In genomic region chr5:156693113-156693512, GRCh38 we compare ENCODE assay signal across 17 cellular contexts.
"Had no signal": no experiment of that assay in that cellular context is flagged by ENCODE, and none has a peak within 500 bp of the region (broad histone marks: within the 10 kb centered on the region; RNA-seq: fewer than 3 reads in every experiment).

No MANE protein-coding gene starts in this region.

- H3K9me3 ChIP-seq: colonic mucosa, left lung, lower lobe of right lung, testis, transverse colon had no signal

- H3K4me3 ChIP-seq: colonic mucosa, left lung, lower lobe of right lung, testis, transverse colon had no signal

- H3K36me3 ChIP-seq: colonic mucosa, left lung, lower lobe of right lung, transverse colon had no signal

- DNase-seq: colonic mucosa; dermis blood vessel endothelial cell; erythroblast; foreskin keratinocyte; head of caudate nucleus; hypothalamus; islet precursor cell; left lung; lower lobe of right lung; natural killer cell; right cardiac atrium; stimulated activated CD4-positive, alpha-beta T cell treated with anti-CD3 and anti-CD28 coated beads, Interleukin-4, amount 100 ng/mL, for 4 hours; stimulated activated naive B cell treated with anti-CD40 and anti-IgM and Interleukin-4, amounts not matched to agents 10 μg/mL and 1 μg/mL and 100 μg/mL, for 72 hours; stimulated activated naive CD8-positive, alpha-beta T cell treated with anti-CD3 and anti-CD28 coated beads, Interleukin-15, amount 100 ng/mL, for 72 hours; testis; transverse colon had no signal

- FAIRE-seq: endothelial cell of umbilical vein had no signal

- H3K27ac ChIP-seq: colonic mucosa, foreskin keratinocyte, left lung, lower lobe of right lung, testis, transverse colon had no signal

- ATAC-seq: foreskin keratinocyte; left lung; lower lobe of right lung; natural killer cell; right cardiac atrium; stimulated activated naive B cell treated with anti-CD40 and anti-IgM and Interleukin-4, amounts not matched to agents 10 μg/mL and 1 μg/mL and 100 μg/mL, for 72 hours; stimulated activated naive CD8-positive, alpha-beta T cell treated with anti-CD3 and anti-CD28 coated beads, Interleukin-15, amount 100 ng/mL, for 72 hours had no signal

- H3K27me3 ChIP-seq: colonic mucosa, foreskin keratinocyte, left lung, testis, transverse colon had no signal

- H3K4me1 ChIP-seq: colonic mucosa, foreskin keratinocyte, left lung, lower lobe of right lung, testis, transverse colon had no signal
